Comparison of ENCODE assay signal across 1 cellular context in genomic region chr6:3359091-3359752, GRCh38.
TF ChIP-seq lines count a peak whose summit lies in the region.

No MANE protein-coding gene starts in this region.

TF ChIP-seq in HepG2, 621 proteins besides CTCF, POLR2A, EP300 and RAD21 (continued from another document):
- TF ChIP-seq, protein P1, sequence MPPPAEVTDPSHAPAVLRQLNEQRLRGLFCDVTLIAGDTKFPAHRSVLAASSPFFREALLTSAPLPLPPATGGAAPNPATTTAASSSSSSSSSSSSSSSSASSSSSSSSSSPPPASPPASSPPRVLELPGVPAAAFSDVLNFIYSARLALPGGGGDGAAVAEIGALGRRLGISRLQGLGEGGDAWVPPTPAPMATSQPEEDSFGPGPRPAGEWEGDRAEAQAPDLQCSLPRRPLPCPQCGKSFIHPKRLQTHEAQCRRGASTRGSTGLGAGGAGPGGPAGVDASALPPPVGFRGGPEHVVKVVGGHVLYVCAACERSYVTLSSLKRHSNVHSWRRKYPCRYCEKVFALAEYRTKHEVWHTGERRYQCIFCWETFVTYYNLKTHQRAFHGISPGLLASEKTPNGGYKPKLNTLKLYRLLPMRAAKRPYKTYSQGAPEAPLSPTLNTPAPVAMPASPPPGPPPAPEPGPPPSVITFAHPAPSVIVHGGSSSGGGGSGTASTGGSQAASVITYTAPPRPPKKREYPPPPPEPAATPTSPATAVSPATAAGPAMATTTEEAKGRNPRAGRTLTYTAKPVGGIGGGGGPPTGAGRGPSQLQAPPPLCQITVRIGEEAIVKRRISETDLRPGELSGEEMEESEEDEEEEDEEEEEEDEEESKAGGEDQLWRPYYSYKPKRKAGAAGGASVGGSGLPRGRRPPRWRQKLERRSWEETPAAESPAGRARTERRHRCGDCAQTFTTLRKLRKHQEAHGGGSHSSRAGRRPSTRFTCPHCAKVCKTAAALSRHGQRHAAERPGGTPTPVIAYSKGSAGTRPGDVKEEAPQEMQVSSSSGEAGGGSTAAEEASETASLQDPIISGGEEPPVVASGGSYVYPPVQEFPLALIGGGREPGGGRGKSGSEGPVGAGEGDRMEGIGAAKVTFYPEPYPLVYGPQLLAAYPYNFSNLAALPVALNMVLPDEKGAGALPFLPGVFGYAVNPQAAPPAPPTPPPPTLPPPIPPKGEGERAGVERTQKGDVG (CRISPR knock-in tag; IDR thresholded peaks at IDR 0.05; ENCODE audit: borderline replicate concordance): no peak
- no peak for TF ChIP-seq ZNF274 (CRISPR knock-in tag; IDR thresholded peaks at IDR 0.05)
- TF ChIP-seq ZNF619 (CRISPR knock-in tag; IDR thresholded peaks at IDR 0.05): no peak
- peak; percentile 40 for TF ChIP-seq TEAD3 (CRISPR knock-in tag; optimal IDR thresholded peaks at IDR 0.05; ENCODE audit: borderline replicate concordance)
- no peak for TF ChIP-seq MXI1 (IDR thresholded peaks at IDR 0.05; ENCODE audit: borderline replicate concordance, low read depth, low read length)
- peak; percentile 33 for TF ChIP-seq RBM22 (optimal IDR thresholded peaks at IDR 0.05; ENCODE audit: low read length)
- TF ChIP-seq TCF7 (IDR thresholded peaks at IDR 0.05; ENCODE audit: low read depth): no peak
- no peak for TF ChIP-seq ZNF543 (CRISPR knock-in tag; IDR thresholded peaks at IDR 0.05)
- TF ChIP-seq ZNF572 (CRISPR knock-in tag; IDR thresholded peaks at IDR 0.05): 0 out of 2 replicates have a peak, but pooled peaks have one; percentile 55
- TF ChIP-seq ZNF7 (CRISPR knock-in tag; IDR thresholded peaks at IDR 0.05): peak; percentile 63; the same call in 1 of the 2 replicates
- no peak for TF ChIP-seq CBX1 (IDR thresholded peaks at IDR 0.05; ENCODE audit: low read depth)
- no peak for TF ChIP-seq ZNF430 (CRISPR knock-in tag; IDR thresholded peaks at IDR 0.05)
- no peak for TF ChIP-seq ZSCAN5A (CRISPR knock-in tag; IDR thresholded peaks at IDR 0.05; ENCODE audit: borderline replicate concordance)
- 0 out of 2 replicates have a peak, but pooled peaks have one; percentile 31 for TF ChIP-seq ARNTL (CRISPR knock-in tag; IDR thresholded peaks at IDR 0.05)
- TF ChIP-seq ELF3 (CRISPR knock-in tag; IDR thresholded peaks at IDR 0.05): no peak
- TF ChIP-seq CCDC6 (CRISPR knock-in tag; IDR thresholded peaks at IDR 0.05): no peak
- TF ChIP-seq, protein P2, sequence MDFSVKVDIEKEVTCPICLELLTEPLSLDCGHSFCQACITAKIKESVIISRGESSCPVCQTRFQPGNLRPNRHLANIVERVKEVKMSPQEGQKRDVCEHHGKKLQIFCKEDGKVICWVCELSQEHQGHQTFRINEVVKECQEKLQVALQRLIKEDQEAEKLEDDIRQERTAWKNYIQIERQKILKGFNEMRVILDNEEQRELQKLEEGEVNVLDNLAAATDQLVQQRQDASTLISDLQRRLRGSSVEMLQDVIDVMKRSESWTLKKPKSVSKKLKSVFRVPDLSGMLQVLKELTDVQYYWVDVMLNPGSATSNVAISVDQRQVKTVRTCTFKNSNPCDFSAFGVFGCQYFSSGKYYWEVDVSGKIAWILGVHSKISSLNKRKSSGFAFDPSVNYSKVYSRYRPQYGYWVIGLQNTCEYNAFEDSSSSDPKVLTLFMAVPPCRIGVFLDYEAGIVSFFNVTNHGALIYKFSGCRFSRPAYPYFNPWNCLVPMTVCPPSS (IDR thresholded peaks at IDR 0.05): no peak
- no peak for TF ChIP-seq TRIM24 (CRISPR knock-in tag; IDR thresholded peaks at IDR 0.05)
- no peak for TF ChIP-seq ZNF891 (CRISPR knock-in tag; IDR thresholded peaks at IDR 0.05)
- TF ChIP-seq, protein P3, sequence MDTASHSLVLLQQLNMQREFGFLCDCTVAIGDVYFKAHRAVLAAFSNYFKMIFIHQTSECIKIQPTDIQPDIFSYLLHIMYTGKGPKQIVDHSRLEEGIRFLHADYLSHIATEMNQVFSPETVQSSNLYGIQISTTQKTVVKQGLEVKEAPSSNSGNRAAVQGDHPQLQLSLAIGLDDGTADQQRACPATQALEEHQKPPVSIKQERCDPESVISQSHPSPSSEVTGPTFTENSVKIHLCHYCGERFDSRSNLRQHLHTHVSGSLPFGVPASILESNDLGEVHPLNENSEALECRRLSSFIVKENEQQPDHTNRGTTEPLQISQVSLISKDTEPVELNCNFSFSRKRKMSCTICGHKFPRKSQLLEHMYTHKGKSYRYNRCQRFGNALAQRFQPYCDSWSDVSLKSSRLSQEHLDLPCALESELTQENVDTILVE (CRISPR knock-in tag; IDR thresholded peaks at IDR 0.05): no peak
- TF ChIP-seq ZMYM2 (CRISPR knock-in tag; IDR thresholded peaks at IDR 0.05): no peak
